Comparison of ENCODE assay signal across 15 cellular contexts in the genomic region with DNA sequence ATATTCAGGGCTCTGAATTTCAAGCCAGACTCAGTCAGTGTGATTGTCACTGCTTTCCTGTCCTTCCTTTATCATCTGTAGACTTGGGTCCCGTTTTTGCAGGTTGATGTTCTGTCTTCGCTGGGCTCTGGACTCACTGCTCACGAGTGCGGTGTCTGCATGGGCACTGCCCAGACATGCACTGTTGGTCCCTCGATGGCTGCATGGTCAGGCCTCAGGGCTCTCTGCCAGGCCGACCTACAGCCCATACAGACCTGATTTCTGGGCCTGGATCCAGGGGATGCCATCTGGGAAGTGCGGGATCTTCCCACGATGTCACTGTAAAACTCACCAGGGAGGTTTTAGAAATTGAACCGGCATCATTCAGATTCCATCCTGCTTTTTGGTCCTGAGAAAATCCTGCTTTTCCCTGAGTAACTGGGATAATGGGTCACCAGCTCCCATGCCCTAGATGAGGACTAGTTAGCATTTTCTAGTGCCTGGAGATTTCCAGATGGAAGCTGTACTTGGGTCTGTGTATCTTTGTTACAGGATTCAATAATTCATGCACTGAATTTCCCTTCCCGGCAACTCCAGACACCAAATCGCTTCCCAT. TPM values are rescaled to one million over a fixed set of nuclear protein-coding genes. Genes with fewer than 3 reads are reported as not detected.
DNase-seq lines count a peak whose midpoint lies in the region; ATAC-seq, FAIRE-seq and TF ChIP-seq lines count a peak whose summit lies in the region.
"Had no signal": no experiment of that assay in that cellular context is flagged by ENCODE, and none has a peak within 500 bp of the region (broad histone marks: within the 10 kb centered on the region; RNA-seq: fewer than 3 reads in every experiment).

No MANE protein-coding gene starts in this region.

- peaks cover 47% of the 10 kb centered on the region for H3K36me3 ChIP-seq in IMR-90 (ENCODE audit: control insufficient read depth, insufficient read depth, low read length)
- H3K36me3 ChIP-seq in gastrocnemius medialis: no peaks in the 10 kb centered on the region

- H2BK15ac ChIP-seq in IMR-90 (ENCODE audit: low read depth, low read length): peak overlapping the region; percentile 40; the same call in 2 of the 3 replicates

- peak; percentile 17 to 28; a peak in 4 of 6 replicates for ATAC-seq in A549
- peak; percentile 24 for ATAC-seq in IMR-90 (ENCODE audit: low read depth)
- no peak for ATAC-seq in GM19328 (IDR thresholded peaks at IDR 0.05; ENCODE audit: unreplicated experiment)
- no peak for ATAC-seq in HG02571 (IDR thresholded peaks at IDR 0.05; ENCODE audit: unreplicated experiment)
- ATAC-seq in gastrocnemius medialis: no peak

- peak overlapping the region; percentile 28; the same call in 1 of the 2 replicates for H3K18ac ChIP-seq in IMR-90 (ENCODE audit: low read depth, low read length)

- intact Hi-C loops in IMR-90 (cut with micrococcal nuclease): loop anchor here (2.0 kb wide), 1 partner anchor 612 kb away; a partner anchor contains a TSS
- intact Hi-C loops in dorsolateral prefrontal cortex (cut with DNase I): loop anchor here (5.0 kb wide), 3 partner anchors 408 to 1318 kb away; no protein-coding TSS in a partner anchor
- intact Hi-C loops in gastrocnemius medialis (cut with DNase I; ENCODE audit: low total_unique reads): no loop called here

- H3K9ac ChIP-seq in IMR-90 (ENCODE audit: low read depth, low read length): peak overlapping the region; percentile 25; the same call in 1 of the 2 replicates

- H3K27me3 ChIP-seq in IMR-90 (ENCODE audit: control insufficient read depth, insufficient read depth, low read length) (no peaks in the 10 kb centered on the region), dorsolateral prefrontal cortex (peaks cover 0 to 5% (median 0%) of the 10 kb centered on the region in 45 donors), gastrocnemius medialis (peaks cover 0 to 6% (median 0%) of the 10 kb centered on the region in 3 donors)

- peak overlapping the region; percentile 90 for H3K4ac ChIP-seq in IMR-90 (ENCODE audit: low read depth, low read length)

- dilution Hi-C loops in IMR-90 (cut with HindIII; ENCODE audit: low sequenced_read_pairs, unreplicated experiment): no loop called here

- BruUV-seq in IMR-90 (replicated peaks; lab: Mats Ljungman, UMichigan): no TSS peak

- CTCF ChIA-PET in A549 (lab: Yijun Ruan, JAX): interaction anchor here (0.8 to 3.5 kb wide), 33 partner anchors 8 to 1050 kb away, joined by 3 to 31 read pairs (median 4); no protein-coding TSS in a partner anchor
- CTCF ChIA-PET in IMR-90 (lab: Yijun Ruan, JAX): interaction anchor here (1.0 kb wide), 1 partner anchor 277 kb away, joined by 3 read pairs; no protein-coding TSS in a partner anchor

- peak overlapping the region; percentile 77 for H2AFZ ChIP-seq in IMR-90 (replicated peaks; ENCODE audit: low read length, poor library complexity)

- peak overlapping the region; percentile 67 to 81 for H3K27ac ChIP-seq in A549
- peak overlapping the region; percentile 30; the same call in 1 of the 2 replicates for H3K27ac ChIP-seq in IMR-90 (ENCODE audit: insufficient read depth, low read length)
- H3K27ac ChIP-seq in dorsolateral prefrontal cortex: peak overlapping the region in 28 of 59 donors; percentile 4 to 78 (median 39)
- H3K27ac ChIP-seq in gastrocnemius medialis: peak overlapping the region in 2 of 4 donors; percentile 7 to 9

- TF ChIP-seq CTCF in A549 (IDR thresholded peaks at IDR 0.05): no peak
- TF ChIP-seq CTCF in IMR-90 (conservative IDR thresholded peaks at IDR 0.05; ENCODE audit: low read depth, low read length): no peak
- TF ChIP-seq CTCF in dorsolateral prefrontal cortex (IDR thresholded peaks at IDR 0.05 in 54 of 56, conservative IDR thresholded peaks at IDR 0.05 in 2 of 56; ENCODE audit: low read depth in 1 of 56, partially characterized antibody in 56 of 56): no peak
- TF ChIP-seq CTCF in neural crest cell (conservative IDR thresholded peaks at IDR 0.05): no peak
- TF ChIP-seq CTCF in gastrocnemius medialis (IDR thresholded peaks at IDR 0.05 in 4 of 5, conservative IDR thresholded peaks at IDR 0.05 in 1 of 5): no peak

- peaks cover 50% of the 10 kb centered on the region for H3K27me3 Mint-ChIP-seq in neural crest cell (ENCODE audit: low read depth)

- peaks cover 8% of the 10 kb centered on the region for H3K36me3 Mint-ChIP-seq in neural crest cell (ENCODE audit: low read depth)
- H3K36me3 Mint-ChIP-seq: activated CD4-positive, alpha-beta memory T cell treated with anti-CD3 and anti-CD28 coated beads for 36 hours had no signal

- no peaks in the 10 kb centered on the region for H3K9me3 ChIP-seq in A549
- H3K9me3 ChIP-seq in IMR-90 (ENCODE audit: control insufficient read depth, insufficient read depth, low read length): no peaks in the 10 kb centered on the region
- H3K9me3 ChIP-seq in gastrocnemius medialis: no peaks in the 10 kb centered on the region

- H3K4me1 Mint-ChIP-seq in neural crest cell: peaks cover 34% of the 10 kb centered on the region

- H2BK120ac ChIP-seq in IMR-90 (ENCODE audit: low read depth, low read length): peak overlapping the region; percentile 87

- H2AK9ac ChIP-seq in IMR-90 (replicated peaks; ENCODE audit: low read depth, low read length, poor library complexity): no peak overlapping the region

- H3K27ac Mint-ChIP-seq in neural crest cell (ENCODE audit: unreplicated experiment): peak overlapping the region; percentile 91
- H3K27ac Mint-ChIP-seq: activated CD4-positive, alpha-beta memory T cell treated with anti-CD3 and anti-CD28 coated beads for 36 hours; activated naive CD4-positive, alpha-beta T cell treated with anti-CD3 and anti-CD28 coated beads for 36 hours; nephron progenitor cell; T-helper 2 cell treated with Interferon-gamma antibody and Interleukin-4, amounts not matched to agents 5 μg/mL and 100 μg/mL, for 36 hours had no signal

- peak overlapping the region; percentile 84; the same call in 1 of the 2 replicates for H3K14ac ChIP-seq in IMR-90 (replicated peaks; ENCODE audit: low read depth, low read length)

- H3K4me3 ChIP-seq in A549: no peak overlapping the region
- no peak overlapping the region for H3K4me3 ChIP-seq in IMR-90 (ENCODE audit: insufficient read depth, low read depth, low read length)
- peak overlapping the region in 44 of 59 donors; percentile 3 to 62 (median 36) for H3K4me3 ChIP-seq in dorsolateral prefrontal cortex
- no peak overlapping the region for H3K4me3 ChIP-seq in gastrocnemius medialis

- in situ Hi-C loops in IMR-90 (cut with MboI; ENCODE audit: low sequenced_read_pairs) (loop anchor here (5.0 to 25.0 kb wide), 4 partner anchors 408 to 1313 kb away; a partner anchor contains a TSS), gastrocnemius medialis (cut with MboI; ENCODE audit: low sequenced_read_pairs in 4 of 4) (loop anchor here (5.0 to 10.0 kb wide), 3 partner anchors 406 to 413 kb away; no protein-coding TSS in a partner anchor)

- DNase-seq in A549 (ENCODE audit: low read depth in 1 of 2, low spot score in 1 of 2) (no peak), IMR-90 (no peak), dorsolateral prefrontal cortex (peak in 1 of 10 donors; percentile 44), neural crest cell (ENCODE audit: low read depth, low spot score) (no peak), gastrocnemius medialis (no peak), DMS153 (lab: John Stamatoyannopoulos, UW) (no peak)

- H2BK20ac ChIP-seq in IMR-90 (ENCODE audit: low read depth, low read length): peak overlapping the region; percentile 3; the same call in 1 of the 2 replicates

- no peaks in the 10 kb centered on the region for H3K9me3 Mint-ChIP-seq in neural crest cell
- H3K9me3 Mint-ChIP-seq: activated CD4-positive, alpha-beta memory T cell treated with anti-CD3 and anti-CD28 coated beads for 36 hours; activated naive CD4-positive, alpha-beta T cell treated with anti-CD3 and anti-CD28 coated beads for 36 hours; CD14-positive monocyte; nephron progenitor cell; T-helper 2 cell treated with Interferon-gamma antibody and Interleukin-4, amounts not matched to agents 5 μg/mL and 100 μg/mL, for 36 hours had no signal

- peaks cover 6% of the 10 kb centered on the region; the same call in 1 of the 2 replicates for H4K20me1 ChIP-seq in IMR-90 (ENCODE audit: insufficient read depth, low read length)

- H2BK5ac ChIP-seq in IMR-90 (ENCODE audit: low read depth, low read length, poor library complexity, severe bottlenecking): peak overlapping the region; percentile 6

- TF ChIP-seq POLR2A in A549 (IDR thresholded peaks at IDR 0.05; ENCODE audit: low read length) (no peak), IMR-90 (IDR thresholded peaks at IDR 0.05; ENCODE audit: low read depth, low read length) (no peak), gastrocnemius medialis (IDR thresholded peaks at IDR 0.05) (no peak)

- no peak overlapping the region; the same call in 1 of the 2 replicates for H4K5ac ChIP-seq in IMR-90 (ENCODE audit: low read depth, low read length)

- peak overlapping the region; percentile 24; the same call in 1 of the 2 replicates for H3K56ac ChIP-seq in IMR-90 (ENCODE audit: extremely low read depth, insufficient read depth, low read length)

- TF ChIP-seq EP300 in A549 (IDR thresholded peaks at IDR 0.05): no peak

- H4K8ac ChIP-seq in IMR-90 (ENCODE audit: low read depth in 2 of 2, low read length in 2 of 2): peak overlapping the region in 1 of 2 experiments; percentile 77; a peak in 1 of 4 replicates

- peaks cover 23 to 48% of the 10 kb centered on the region in 2 experiments; a peak in 3 of 4 replicates for H3K79me1 ChIP-seq in IMR-90 (ENCODE audit: low read depth in 1 of 2, low read length in 2 of 2)

- peak overlapping the region; percentile 33; the same call in 1 of the 2 replicates for H4K91ac ChIP-seq in IMR-90 (ENCODE audit: insufficient read depth, low read depth, low read length)

- peak overlapping the region; percentile 57 for H2AK5ac ChIP-seq in IMR-90 (ENCODE audit: low read depth, low read length)

- peaks cover 27% of the 10 kb centered on the region for H3K4me1 ChIP-seq in A549
- peaks cover 16% of the 10 kb centered on the region for H3K4me1 ChIP-seq in IMR-90 (ENCODE audit: control insufficient read depth, insufficient read depth, low read length)
- H3K4me1 ChIP-seq in gastrocnemius medialis: peaks cover 0 to 10% of the 10 kb centered on the region in 2 donors

- no peak for TF ChIP-seq RAD21 in A549 (conservative IDR thresholded peaks at IDR 0.05 in 1 of 2, IDR thresholded peaks at IDR 0.05 in 1 of 2)
- no peak for TF ChIP-seq RAD21 in IMR-90 (IDR thresholded peaks at IDR 0.05; ENCODE audit: low read length)

- no peak overlapping the region for H3K4me3 Mint-ChIP-seq in neural crest cell
- H3K4me3 Mint-ChIP-seq: activated CD4-positive, alpha-beta memory T cell treated with anti-CD3 and anti-CD28 coated beads for 36 hours; activated naive CD4-positive, alpha-beta T cell treated with anti-CD3 and anti-CD28 coated beads for 36 hours; T-helper 2 cell treated with Interferon-gamma antibody and Interleukin-4, amounts not matched to agents 5 μg/mL and 100 μg/mL, for 36 hours had no signal

- peaks cover 19% of the 10 kb centered on the region; the same call in 1 of the 2 replicates for H3K9me1 ChIP-seq in IMR-90 (ENCODE audit: insufficient read depth, low read length)

- FAIRE-seq in A549 (lab: Jason Lieb, UNC): no peak
- FAIRE-seq: colon, G401.6 had no signal

- POLR2A ChIA-PET in A549 (lab: Yijun Ruan, JAX) (interaction anchor here (1.0 kb wide), 2 partner anchors 421 to 465 kb away, joined by 3 to 4 read pairs; a partner anchor contains a TSS), IMR-90 (lab: Charles Lee; ENCODE audit: unreplicated experiment) (no interaction called here)

- peak overlapping the region; percentile 67; the same call in 1 of the 2 replicates for H3K23ac ChIP-seq in IMR-90 (ENCODE audit: low read depth, low read length)

- 84% methylated on average over 11 of the region's 11 CpGs for WGBS in A549 (ENCODE audit: missing lambda C conversion rate)
- WGBS in IMR-90 (ENCODE audit: extremely low coverage in 2 of 2, insufficient read length in 1 of 2), 2 experiments: 73% methylated on average over 10 of the region's 11 CpGs; no CpG with 5 or more reads in 1 of the 2 experiments

- H3K4me2 ChIP-seq in A549 (peak overlapping the region; percentile 52), IMR-90 (ENCODE audit: low read depth, low read length) (peak overlapping the region; percentile 19; the same call in 1 of the 2 replicates)

RNA-seq across cellular contexts. Expression of a gene that starts 9.1 kb away (rescaled TPM):
- polyA plus RNA-seq in A549 (2011; rRNA removed) (26.4 and 42.8 TPM in 2 replicates), A549 (2017; fragmentation: RNase III; extraction: RNeasy Plus Mini Kit Qiagen cat#74134 plus additional on column Dnase treatment) (33.7 to 43.0 TPM (median 33.7 TPM) in 3 replicates), IMR-90 (2012; rRNA removed) (25.0 and 28.4 TPM in 2 replicates)
- polyA plus RNA-seq in A549 (2012; cell fraction: cytosol; rRNA removed): 14.1 and 23.1 TPM in 2 replicates
- polyA plus RNA-seq in A549 (2012; cell fraction: nucleus; rRNA removed): 14.2 and 16.9 TPM in 2 replicates
- polyA minus RNA-seq in A549 (2011; rRNA and poly(A)+ RNA removed): 50.0 and 52.8 TPM in 2 replicates
- total RNA-seq in IMR-90 (2012; rRNA removed) (28.7 and 31.1 TPM in 2 replicates), dorsolateral prefrontal cortex (10 to 100 TPM in 37 of 120 experiments, 1 to 10 TPM in 83; 3.0 to 25.8 (median 8.4) TPM), neural crest cell (7.5 and 7.9 TPM in 2 replicates), gastrocnemius medialis (10 to 100 TPM in 1 of 4 donors, 1 to 10 TPM in 3; 3.3 to 13.4 (median 5.7) TPM)
- polyA plus RNA-seq in IMR-90 (2012; cell fraction: cytosol; rRNA removed): 16.1 and 27.1 TPM in 2 replicates
- 9.5 and 9.8 TPM in 2 replicates for polyA plus RNA-seq in IMR-90 (2012; cell fraction: nucleus; rRNA removed; ENCODE audit: low replicate concordance)

Comparison
In these comparisons a context has a peak if more than half of its experiments do, and no peak if none do; other contexts are left out.
1. ATAC-seq: peak in A549 (2 of 2) and IMR-90 (single experiment); none in GM19328 (single experiment), HG02571 (single experiment) and gastrocnemius medialis (0 of 2).
2. H3K4me3 ChIP-seq: peak in dorsolateral prefrontal cortex (44 of 59); none in A549 (single experiment), IMR-90 (single experiment) and gastrocnemius medialis (0 of 4).